Comparison of ENCODE assay signal across 23 cellular contexts in genomic region chr17:77637807-77638182, GRCh38.
A peak's percentile ranks its signal among the peaks of the same experiment; 100 is the strongest.
DNase-seq lines count a peak whose midpoint lies in the region; ATAC-seq and TF ChIP-seq lines count a peak whose summit lies in the region.
"Had no signal": no experiment of that assay in that cellular context is flagged by ENCODE, and none has a peak within 500 bp of the region (broad histone marks: within the 10 kb centered on the region; RNA-seq: fewer than 3 reads in every experiment).

No MANE protein-coding gene starts in this region.

- no peaks in the 10 kb centered on the region for H3K9me3 ChIP-seq in neural cell (ENCODE audit: low read length)
- H3K9me3 ChIP-seq in PC-3 (ENCODE audit: low read length): no peaks in the 10 kb centered on the region
- H3K9me3 ChIP-seq in hepatocyte (ENCODE audit: low read depth): no peaks in the 10 kb centered on the region
- no peaks in the 10 kb centered on the region for H3K9me3 ChIP-seq in testis
- H3K9me3 ChIP-seq: ascending aorta, MG63, upper lobe of right lung had no signal

- peak overlapping the region; percentile 57 for H3K4me3 ChIP-seq in neural cell (ENCODE audit: low read length)
- H3K4me3 ChIP-seq in PC-3 (ENCODE audit: low read length): no peak overlapping the region
- no peak overlapping the region for H3K4me3 ChIP-seq in hepatocyte
- H3K4me3 ChIP-seq in testis: no peak overlapping the region
- H3K4me3 ChIP-seq: ascending aorta, MG63, PC-9, upper lobe of right lung had no signal

- TF ChIP-seq EP300 in neural cell (conservative IDR thresholded peaks at IDR 0.05; ENCODE audit: poor library complexity, severe bottlenecking): peak; percentile 85

- peak overlapping the region; percentile 41 for H3K4me2 ChIP-seq in neural cell (ENCODE audit: low read length)
- H3K4me2 ChIP-seq in PC-3 (ENCODE audit: low read length): no peak overlapping the region
- H3K4me2 ChIP-seq in hepatocyte: no peak overlapping the region
- H3K4me2 ChIP-seq: PC-9 had no signal

- H3K4me1 ChIP-seq in PC-3 (ENCODE audit: insufficient read depth, low read length) (no peaks in the 10 kb centered on the region), hepatocyte (ENCODE audit: insufficient read depth) (no peaks in the 10 kb centered on the region), testis (no peaks in the 10 kb centered on the region)
- H3K4me1 ChIP-seq: ascending aorta, parathyroid adenoma, upper lobe of right lung had no signal

- H3K9ac ChIP-seq in neural cell (ENCODE audit: low read length): peak overlapping the region; percentile 75
- no peak overlapping the region for H3K9ac ChIP-seq in PC-3 (ENCODE audit: low read length)
- H3K9ac ChIP-seq: parathyroid adenoma had no signal

- H3K36me3 ChIP-seq in neural cell (ENCODE audit: insufficient read depth, low read length) (no peaks in the 10 kb centered on the region), PC-3 (ENCODE audit: low read depth, low read length) (no peaks in the 10 kb centered on the region), hepatocyte (replicated peaks; ENCODE audit: insufficient read depth, low read depth) (no peaks in the 10 kb centered on the region), testis (ENCODE audit: low read depth, missing control alignments) (no peaks in the 10 kb centered on the region)
- H3K36me3 ChIP-seq: ascending aorta, MG63, upper lobe of right lung had no signal

- TF ChIP-seq POLR2A in testis (IDR thresholded peaks at IDR 0.05): no peak

- TF ChIP-seq RAD21 in neural cell (conservative IDR thresholded peaks at IDR 0.05): peak; percentile 65

- intact Hi-C loops in PC-3 (cut with micrococcal nuclease): no loop called here
- intact Hi-C loops in testis (cut with DNase I; ENCODE audit: low total_unique reads): no loop called here

- peaks cover 14% of the 10 kb centered on the region for H3F3A ChIP-seq in neural cell (ENCODE audit: insufficient read depth, low read length, poor library complexity, severe bottlenecking)
- no peaks in the 10 kb centered on the region for H3F3A ChIP-seq in PC-3 (ENCODE audit: low read length, unreplicated experiment)

- CTCF ChIA-PET in PC-3 (lab: Charles Lee): no interaction called here

- BruUV-seq in PC-3 (replicated peaks; lab: Mats Ljungman, UMichigan): no TSS peak

- DNase-seq in Ammon's horn (ENCODE audit: low spot score): peak; percentile 12
- peak; percentile 85 for DNase-seq in NCI-H2227 (lab: John Stamatoyannopoulos, UW; ENCODE audit: unreplicated experiment)
- DNase-seq in caudate nucleus (lab: John Stamatoyannopoulos, UW): peak in 34 of 61 donors; percentile 2 to 70 (median 28)
- no peak for DNase-seq in PC-3
- DNase-seq in hepatocyte (ENCODE audit: low spot score): no peak
- DNase-seq in testis: no peak
- DNase-seq in HuH-7.5 (ENCODE audit: low spot score): no peak
- DNase-seq: activated CD4-positive, alpha-beta T cell treated with anti-CD3 and anti-CD28 coated beads, Interleukin-2, amount 10 ng/mL, durations not matched to agents 7 days and 5 days; activated CD8-positive, alpha-beta memory T cell treated with anti-CD3 and anti-CD28 coated beads, Interleukin-2, amount 10 ng/mL, durations not matched to agents 7 days and 5 days; DMS153; GF-D8; HCEC 1CT; MG63; naive B cell; NCI-H1417 treated with DMSO at 0.1 percent for 48 hours; NCI-H774; PC-9; SHP77 treated with DMSO at 0.1 percent for 48 hours; upper lobe of right lung had no signal

- POLR2A ChIA-PET in PC-3 (lab: Charles Lee; ENCODE audit: unreplicated experiment): no interaction called here

- H4K20me1 ChIP-seq in neural cell (ENCODE audit: insufficient read depth): no peaks in the 10 kb centered on the region
- H4K20me1 ChIP-seq in PC-3 (ENCODE audit: low read length): no peaks in the 10 kb centered on the region
- H4K20me1 ChIP-seq in hepatocyte (ENCODE audit: insufficient read depth, poor library complexity, severe bottlenecking): no peaks in the 10 kb centered on the region

- H3K9me2 ChIP-seq in neural cell (ENCODE audit: insufficient read depth, low read length): no peaks in the 10 kb centered on the region
- H3K9me2 ChIP-seq in PC-3 (replicated peaks; ENCODE audit: low read length): no peaks in the 10 kb centered on the region
- H3K9me2 ChIP-seq in hepatocyte (replicated peaks; ENCODE audit: insufficient read depth): no peaks in the 10 kb centered on the region

- 44% methylated on average over 10 of the region's 10 CpGs for WGBS in hepatocyte (ENCODE audit: low lambda C conversion rate, missing lambda C conversion rate)
- 60 to 64% methylated on average over 9 to 10 of the region's 10 CpGs for WGBS in testis, 2 donors

- TF ChIP-seq CTCF in neural cell (IDR thresholded peaks at IDR 0.05; ENCODE audit: poor library complexity, severe bottlenecking) (peak; percentile 19), PC-3 (conservative IDR thresholded peaks at IDR 0.05; ENCODE audit: low read depth, low read length) (no peak), hepatocyte (IDR thresholded peaks at IDR 0.05; ENCODE audit: poor library complexity) (no peak), testis (IDR thresholded peaks at IDR 0.05) (no peak)

- H3K27ac ChIP-seq in caudate nucleus (ENCODE audit: low read depth, low read length) (peak overlapping the region; percentile 52), neural cell (ENCODE audit: low read length) (peak overlapping the region; percentile 99), PC-3 (ENCODE audit: low read length) (no peak overlapping the region), hepatocyte (no peak overlapping the region), testis (no peak overlapping the region)
- H3K27ac ChIP-seq: ascending aorta, parathyroid adenoma, PC-9, upper lobe of right lung had no signal

- H3K79me2 ChIP-seq in neural cell (replicated peaks; ENCODE audit: insufficient read depth, low read length): no peaks in the 10 kb centered on the region
- no peaks in the 10 kb centered on the region for H3K79me2 ChIP-seq in PC-3 (ENCODE audit: low read length)
- no peaks in the 10 kb centered on the region for H3K79me2 ChIP-seq in hepatocyte
- H3K79me2 ChIP-seq: parathyroid adenoma had no signal

- H3K27me3 ChIP-seq in neural cell (ENCODE audit: insufficient read depth, low read depth, low read length): no peaks in the 10 kb centered on the region
- peaks cover 66% of the 10 kb centered on the region for H3K27me3 ChIP-seq in PC-3 (ENCODE audit: low read length)
- H3K27me3 ChIP-seq in hepatocyte: no peaks in the 10 kb centered on the region
- no peaks in the 10 kb centered on the region for H3K27me3 ChIP-seq in testis
- H3K27me3 ChIP-seq: ascending aorta, MG63 had no signal

- H2AFZ ChIP-seq in neural cell (ENCODE audit: low read depth, low read length) (peak overlapping the region; percentile 30), PC-3 (ENCODE audit: low read length) (no peak overlapping the region), hepatocyte (no peak overlapping the region)
- H2AFZ ChIP-seq: parathyroid adenoma, PC-9 had no signal

- ATAC-seq in PC-3: no peak
- ATAC-seq: activated CD8-positive, alpha-beta memory T cell treated with anti-CD3 and anti-CD28 coated beads, Interleukin-2, amount 10 ng/mL, durations not matched to agents 7 days and 5 days; activated naive CD4-positive, alpha-beta T cell treated with anti-CD3 and anti-CD28 coated beads, Interleukin-2, amount 50 U/mL, for 72 hours; upper lobe of right lung had no signal

TF ChIP-seq in neural cell, 6 proteins besides CTCF, POLR2A, EP300 and RAD21:
- TF ChIP-seq REST (IDR thresholded peaks at IDR 0.05; ENCODE audit: borderline replicate concordance) (peak; percentile 93), POLR2AphosphoS5 (IDR thresholded peaks at IDR 0.05) (peak; percentile 68), EZH2 (IDR thresholded peaks at IDR 0.05; ENCODE audit: borderline replicate concordance, insufficient read depth, low read length, poor library complexity, severe bottlenecking) (no peak), MXI1 (conservative IDR thresholded peaks at IDR 0.05; ENCODE audit: poor library complexity, severe bottlenecking) (peak; percentile 20), TAF1 (IDR thresholded peaks at IDR 0.05; ENCODE audit: low read depth) (no peak), SMC3 (conservative IDR thresholded peaks at IDR 0.05; ENCODE audit: poor library complexity) (peak; percentile 69)
TF ChIP-seq in neural cell: peak in this region for 4.

Comparison
In these comparisons a context has a peak if more than half of its experiments do, and no peak if none do; other contexts are left out.
1. DNase-seq: peak in Ammon's horn (single experiment), NCI-H2227 (single experiment) and caudate nucleus (34 of 61); none in PC-3 (single experiment), hepatocyte (single experiment), testis (single experiment) and HuH-7.5 (single experiment).
2. H3K27ac ChIP-seq: peak in caudate nucleus (single experiment) and neural cell (single experiment); none in PC-3 (single experiment), hepatocyte (single experiment) and testis (0 of 2).